1 cellular context compared by ENCODE assay signal in genomic region chr18:9237982-9238381, GRCh38.
TF ChIP-seq lines count a peak whose summit lies in the region.

No MANE protein-coding gene starts in this region.

TF ChIP-seq in K562, 482 proteins besides CTCF, POLR2A, EP300 and RAD21 (continued from another document):
- TF ChIP-seq NFIC (IDR thresholded peaks at IDR 0.05): peak; percentile 78
